ENCODE assay signal across 23 cellular contexts in the genomic region with DNA sequence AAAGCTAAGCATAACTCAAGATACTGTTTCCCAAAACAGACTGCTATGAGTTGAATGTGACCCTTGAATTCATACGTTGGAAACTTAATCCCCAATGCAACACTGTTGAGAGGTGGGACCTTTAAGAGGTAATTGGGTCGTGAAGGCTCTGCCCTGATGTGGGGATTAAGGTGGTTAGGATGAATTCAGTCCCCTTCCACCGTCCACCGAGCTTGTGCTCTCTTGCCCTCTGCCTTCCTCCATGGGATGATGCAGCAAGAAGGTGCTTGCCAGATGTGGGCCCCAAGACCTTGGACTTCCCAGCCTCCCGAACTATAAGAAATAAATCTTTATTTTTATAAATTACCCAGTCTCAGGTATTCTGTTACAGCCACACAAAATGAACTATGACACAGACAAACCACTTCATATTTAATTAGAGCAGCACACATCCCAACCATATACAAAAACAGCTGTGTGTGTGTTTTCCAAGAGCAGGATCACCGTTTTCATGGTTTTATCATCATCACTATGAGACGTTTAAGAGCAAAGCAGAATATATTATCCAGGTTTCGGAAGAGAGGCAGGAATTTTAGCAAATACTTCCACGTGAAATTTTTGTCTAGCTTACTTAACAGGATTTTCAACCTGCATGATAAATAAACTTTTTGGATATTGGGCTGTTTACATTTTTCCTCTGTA.
DNase-seq lines count a peak whose midpoint lies in the region; ATAC-seq, FAIRE-seq and TF ChIP-seq lines count a peak whose summit lies in the region.
"Had no signal": no experiment of that assay in that cellular context is flagged by ENCODE, and none has a peak within 500 bp of the region (broad histone marks: within the 10 kb centered on the region; RNA-seq: fewer than 3 reads in every experiment).

No MANE protein-coding gene starts in this region.

- peaks cover 18% of the 10 kb centered on the region for H3K9me3 Mint-ChIP-seq in mesothelial cell of epicardium
- peaks cover 6 to 10% (median 9%) of the 10 kb centered on the region in 5 donors for H3K9me3 Mint-ChIP-seq in CD8-positive, alpha-beta memory T cell
- H3K9me3 Mint-ChIP-seq in CD4-positive, alpha-beta memory T cell, result peaks cover 0 to 15% (median 9%) of the 10 kb centered on the region in 8 donors
- H3K9me3 Mint-ChIP-seq: CD4-positive, alpha-beta T cell had no signal

- dilution Hi-C loops in endothelial cell of umbilical vein (cut with MboI; ENCODE audit: extremely low pct_ligation_motif_present, low sequenced_read_pairs), result no loop called here

- H2AFZ ChIP-seq in K562 (ENCODE audit: low read depth, low read length) (no peak overlapping the region), endothelial cell of umbilical vein (ENCODE audit: low read depth, low read length) (no peak overlapping the region)

- no peak for TF ChIP-seq EP300 in K562 (IDR thresholded peaks at IDR 0.05; ENCODE audit: low read length)

- H3K4me3 Mint-ChIP-seq in mesothelial cell of epicardium, result no peak overlapping the region
- no peak overlapping the region for H3K4me3 Mint-ChIP-seq in CD8-positive, alpha-beta memory T cell
- no peak overlapping the region for H3K4me3 Mint-ChIP-seq in CD4-positive, alpha-beta memory T cell
- H3K4me3 Mint-ChIP-seq: CD4-positive, alpha-beta T cell; H9 had no signal

- CTCF ChIA-PET in K562 (lab: Yijun Ruan, JAX; ENCODE audit: low intra/inter-chr PET ratio), result no interaction called here
- CTCF ChIA-PET in endothelial cell of umbilical vein (lab: Charles Lee), result interaction anchor here (0.9 to 1.7 kb wide), 7 partner anchors 9 to 206 kb away, joined by 3 to 12 read pairs (median 3); no protein-coding TSS in a partner anchor
- CTCF ChIA-PET in CD8-positive, alpha-beta memory T cell (lab: Charles Lee), result interaction anchor here (1.1 to 1.7 kb wide), 2 partner anchors 10 to 51 kb away, joined by 3 to 6 read pairs; no protein-coding TSS in a partner anchor
- CTCF ChIA-PET in CD4-positive, alpha-beta memory T cell (lab: Charles Lee; ENCODE audit: partially characterized antibody), result interaction anchor here (1.0 to 1.7 kb wide), 7 partner anchors 9 to 194 kb away, joined by 3 to 8 read pairs (median 4); no protein-coding TSS in a partner anchor

- no peak overlapping the region for H3K9ac ChIP-seq in BLaER1 treated with 17β-estradiol and CSF1 and Interleukin-3, amounts not matched to agents 10 nM and 100 nM
- no peak overlapping the region for H3K9ac ChIP-seq in K562 (ENCODE audit: insufficient read depth in 1 of 2, low read depth in 2 of 2, low read length in 2 of 2)
- no peak overlapping the region for H3K9ac ChIP-seq in endothelial cell of umbilical vein (replicated peaks; ENCODE audit: extremely low read depth, insufficient read depth, low read length)
- H3K9ac ChIP-seq: KMS-11 had no signal

- no peaks in the 10 kb centered on the region for H3K36me3 ChIP-seq in BLaER1 treated with 17β-estradiol and CSF1 and Interleukin-3, amounts not matched to agents 10 nM and 100 nM
- no peaks in the 10 kb centered on the region for H3K36me3 ChIP-seq in K562 (ENCODE audit: control insufficient read depth, insufficient read depth, low read length)
- H3K36me3 ChIP-seq in endothelial cell of umbilical vein (ENCODE audit: control insufficient read depth in 2 of 2, extremely low read depth in 1 of 2, insufficient read depth in 2 of 2, low read length in 2 of 2), result no peaks in the 10 kb centered on the region
- no peaks in the 10 kb centered on the region for H3K36me3 ChIP-seq in CD8-positive, alpha-beta memory T cell (ENCODE audit: insufficient read depth, low read length)
- H3K36me3 ChIP-seq in CD4-positive, alpha-beta memory T cell (ENCODE audit: insufficient read depth, low read length), result no peaks in the 10 kb centered on the region
- H3K36me3 ChIP-seq: BE2C had no signal

- TF ChIP-seq POLR2A in K562 (conservative IDR thresholded peaks at IDR 0.05) (no peak), endothelial cell of umbilical vein (IDR thresholded peaks at IDR 0.05; ENCODE audit: low read depth, low read length) (no peak), H54 (IDR thresholded peaks at IDR 0.05; ENCODE audit: low read depth, low read length) (no peak)

- H3K27me3 Mint-ChIP-seq in mesothelial cell of epicardium (ENCODE audit: low read depth), result no peaks in the 10 kb centered on the region
- no peaks in the 10 kb centered on the region for H3K27me3 Mint-ChIP-seq in CD8-positive, alpha-beta memory T cell
- H3K27me3 Mint-ChIP-seq in CD4-positive, alpha-beta memory T cell, result no peaks in the 10 kb centered on the region
- H3K27me3 Mint-ChIP-seq: CD4-positive, alpha-beta T cell had no signal

- peak overlapping the region in 7 of 11 experiments; percentile 1 to 63 (median 41); a peak in 8 of 22 replicates for H3K4me2 ChIP-seq in BLaER1 treated with 17β-estradiol and CSF1 and Interleukin-3, amounts not matched to agents 10 nM and 100 nM
- no peak overlapping the region for H3K4me2 ChIP-seq in K562 (ENCODE audit: insufficient read depth, low read length)
- peak overlapping the region; percentile 12 for H3K4me2 ChIP-seq in endothelial cell of umbilical vein (ENCODE audit: insufficient read depth, low read length)
- H3K4me2 ChIP-seq: KMS-11 had no signal

- in situ Hi-C loops in K562 (cut with MboI), result no loop called here

- WGBS in K562 (ENCODE audit: insufficient coverage, low coverage, missing lambda C conversion rate), result 15% methylated on average over 8 of the region's 9 CpGs

- no peak overlapping the region for H3K27ac ChIP-seq in BLaER1 treated with 17β-estradiol and CSF1 and Interleukin-3, amounts not matched to agents 10 nM and 100 nM
- H3K27ac ChIP-seq in K562 (ENCODE audit: extremely low read depth, low read depth, low read length), result no peak overlapping the region
- no peak overlapping the region for H3K27ac ChIP-seq in endothelial cell of umbilical vein (ENCODE audit: insufficient read depth, low read depth, low read length)
- H3K27ac ChIP-seq in CD8-positive, alpha-beta memory T cell (ENCODE audit: low read depth, low read length), result no peak overlapping the region
- H3K27ac ChIP-seq in CD4-positive, alpha-beta memory T cell (ENCODE audit: low read depth, low read length), result no peak overlapping the region
- H3K27ac ChIP-seq: C4-2B, KMS-11 had no signal

- BruUV-seq in K562 (replicated peaks; lab: Mats Ljungman, UMichigan), result no TSS peak
- BruUV-seq in endothelial cell of umbilical vein (replicated peaks; lab: Mats Ljungman, UMichigan), result no TSS peak

- POLR2A ChIA-PET in K562 (lab: Yijun Ruan, JAX), result interaction anchor here (1.4 kb wide), 1 partner anchor 39 kb away, joined by 3 read pairs; no protein-coding TSS in a partner anchor
- POLR2A ChIA-PET in endothelial cell of umbilical vein (lab: Charles Lee), result interaction anchor here (0.6 kb wide), 1 partner anchor 69 kb away, joined by 3 read pairs; no protein-coding TSS in a partner anchor
- POLR2A ChIA-PET in CD8-positive, alpha-beta memory T cell (lab: Charles Lee), result no interaction called here
- POLR2A ChIA-PET in CD4-positive, alpha-beta memory T cell (lab: Charles Lee; ENCODE audit: partially characterized antibody), result interaction anchor here (2.1 to 2.4 kb wide), 2 partner anchors 9 to 11 kb away, joined by 9 read pairs; no protein-coding TSS in a partner anchor

- no peaks in the 10 kb centered on the region for H3K27me3 ChIP-seq in BLaER1 treated with 17β-estradiol and CSF1 and Interleukin-3, amounts not matched to agents 10 nM and 100 nM
- H3K27me3 ChIP-seq in K562 (ENCODE audit: control insufficient read depth in 2 of 2, insufficient read depth in 2 of 2, low read length in 2 of 2) (no peaks in the 10 kb centered on the region), endothelial cell of umbilical vein (ENCODE audit: control insufficient read depth in 2 of 2, insufficient read depth in 2 of 2, low read length in 2 of 2) (no peaks in the 10 kb centered on the region)
- H3K27me3 ChIP-seq in CD8-positive, alpha-beta memory T cell (ENCODE audit: insufficient read depth, low read length, poor library complexity, severe bottlenecking), result no peaks in the 10 kb centered on the region
- no peaks in the 10 kb centered on the region for H3K27me3 ChIP-seq in CD4-positive, alpha-beta memory T cell (ENCODE audit: insufficient read depth, low read length)
- H3K27me3 ChIP-seq: BE2C had no signal

- no peak; the same call in 2 of the 3 replicates for ATAC-seq in K562
- no peak for ATAC-seq in GM21515 (IDR thresholded peaks at IDR 0.05; ENCODE audit: unreplicated experiment)
- ATAC-seq: HepG2 had no signal

- H3K27ac Mint-ChIP-seq in mesothelial cell of epicardium, result peak overlapping the region; percentile 8
- no peak overlapping the region for H3K27ac Mint-ChIP-seq in CD8-positive, alpha-beta memory T cell
- no peak overlapping the region for H3K27ac Mint-ChIP-seq in CD4-positive, alpha-beta memory T cell
- H3K27ac Mint-ChIP-seq: CD4-positive, alpha-beta T cell; H9 had no signal

- H3K36me3 Mint-ChIP-seq in mesothelial cell of epicardium, result peaks cover 5% of the 10 kb centered on the region
- H3K36me3 Mint-ChIP-seq in CD8-positive, alpha-beta memory T cell, result peaks cover 0 to 13% (median 3%) of the 10 kb centered on the region in 3 donors
- peaks cover 1 to 6% of the 10 kb centered on the region in 2 donors for H3K36me3 Mint-ChIP-seq in CD4-positive, alpha-beta memory T cell

- H3K4me1 Mint-ChIP-seq in mesothelial cell of epicardium, result peaks cover 12% of the 10 kb centered on the region
- H3K4me1 Mint-ChIP-seq in CD8-positive, alpha-beta memory T cell, result no peaks in the 10 kb centered on the region
- peaks cover 0 to 10% (median 2%) of the 10 kb centered on the region in 4 donors for H3K4me1 Mint-ChIP-seq in CD4-positive, alpha-beta memory T cell

- H3K79me2 ChIP-seq in K562 (ENCODE audit: control insufficient read depth, insufficient read depth, low read length) (no peaks in the 10 kb centered on the region), endothelial cell of umbilical vein (ENCODE audit: control insufficient read depth, insufficient read depth, low read length) (no peaks in the 10 kb centered on the region)

- no peak overlapping the region for H3K4me3 ChIP-seq in BLaER1 treated with 17β-estradiol and CSF1 and Interleukin-3, amounts not matched to agents 10 nM and 100 nM
- H3K4me3 ChIP-seq in K562 (no peak overlapping the region), endothelial cell of umbilical vein (replicated peaks in 1 of 3; ENCODE audit: insufficient read depth in 1 of 3, low read depth in 1 of 3, low read length in 3 of 3) (no peak overlapping the region)
- no peak overlapping the region for H3K4me3 ChIP-seq in CD8-positive, alpha-beta memory T cell (ENCODE audit: low read length)
- H3K4me3 ChIP-seq in CD4-positive, alpha-beta memory T cell (ENCODE audit: low read length in 2 of 2), result no peak overlapping the region

- H4K20me1 ChIP-seq in BLaER1 treated with 17β-estradiol and CSF1 and Interleukin-3, amounts not matched to agents 10 nM and 100 nM, result no peaks in the 10 kb centered on the region
- H4K20me1 ChIP-seq in K562 (replicated peaks; ENCODE audit: control insufficient read depth, insufficient read depth, low read length), result no peaks in the 10 kb centered on the region
- H4K20me1 ChIP-seq in endothelial cell of umbilical vein (replicated peaks; ENCODE audit: control insufficient read depth, extremely low read depth, insufficient read depth, low read length), result no peaks in the 10 kb centered on the region

- TF ChIP-seq CTCF in K562 (IDR thresholded peaks at IDR 0.05 in 2 of 3, conservative IDR thresholded peaks at IDR 0.05 in 1 of 3; ENCODE audit: insufficient read depth in 2 of 3, low read depth in 1 of 3, low read length in 3 of 3) (no peak), endothelial cell of umbilical vein (IDR thresholded peaks at IDR 0.05; ENCODE audit: extremely low read depth in 1 of 2, insufficient read depth in 1 of 2, low read depth in 1 of 2, low read length in 2 of 2) (no peak), mesothelial cell of epicardium (IDR thresholded peaks at IDR 0.05; ENCODE audit: unreplicated experiment) (no peak)

- intact Hi-C loops in K562 (cut with micrococcal nuclease), result no loop called here
- intact Hi-C loops in endothelial cell of umbilical vein (cut with micrococcal nuclease), result no loop called here
- intact Hi-C loops in CD4-positive, alpha-beta memory T cell (cut with micrococcal nuclease), result no loop called here

- FAIRE-seq in K562 (lab: Jason Lieb, UNC) (peak; percentile 29), endothelial cell of umbilical vein (lab: Jason Lieb, UNC) (no peak), H54 (lab: Jason Lieb, UNC) (no peak)
- FAIRE-seq: GM12891, GM19239, HepG2 had no signal

- peaks cover 0 to 40% (median 9%) of the 10 kb centered on the region in 10 experiments; a peak in 14 of 20 replicates for H3K4me1 ChIP-seq in BLaER1 treated with 17β-estradiol and CSF1 and Interleukin-3, amounts not matched to agents 10 nM and 100 nM
- H3K4me1 ChIP-seq in K562 (replicated peaks in 1 of 2; ENCODE audit: control insufficient read depth in 2 of 2, insufficient read depth in 2 of 2, low read length in 2 of 2) (peaks cover 0 to 16% of the 10 kb centered on the region in 2 experiments; a peak in 3 of 5 replicates), endothelial cell of umbilical vein (ENCODE audit: control insufficient read depth, extremely low read depth, insufficient read depth, low read length) (peaks cover 8% of the 10 kb centered on the region)
- no peaks in the 10 kb centered on the region for H3K4me1 ChIP-seq in CD8-positive, alpha-beta memory T cell (ENCODE audit: insufficient read depth, low read length)
- H3K4me1 ChIP-seq in CD4-positive, alpha-beta memory T cell (ENCODE audit: insufficient read depth, low read length), result no peaks in the 10 kb centered on the region
- H3K4me1 ChIP-seq: BE2C had no signal

- H3K9me1 ChIP-seq in K562 (ENCODE audit: control insufficient read depth, insufficient read depth, low read length), result no peaks in the 10 kb centered on the region
- H3K9me1 ChIP-seq in endothelial cell of umbilical vein (replicated peaks; ENCODE audit: control insufficient read depth, extremely low read depth, insufficient read depth, low read length), result no peaks in the 10 kb centered on the region

- DNase-seq in K562 (ENCODE audit: extremely low read depth in 1 of 4, low spot score in 3 of 4), result no peak
- no peak for DNase-seq in endothelial cell of umbilical vein (ENCODE audit: low read depth, low spot score)
- no peak for DNase-seq in mesothelial cell of epicardium (ENCODE audit: low spot score in 2 of 2, unreplicated experiment in 2 of 2)
- no peak for DNase-seq in CD8-positive, alpha-beta memory T cell
- no peak for DNase-seq in H54 (ENCODE audit: insufficient read length, low spot score)
- no peak for DNase-seq in CD4-positive, alpha-beta memory T cell
- DNase-seq: ACHN; BE2C; CD4-positive, alpha-beta T cell; COR-L47; DMS 273 treated with DMSO at 0.1 percent for 48 hours; DMS53; DND-41; EL; GOT3; H9 had no signal

- TF ChIP-seq RAD21 in K562 (CRISPR knock-in tag; conservative IDR thresholded peaks at IDR 0.05 in 1 of 2, IDR thresholded peaks at IDR 0.05 in 1 of 2), result no peak

- peaks cover 11 to 20% (median 13%) of the 10 kb centered on the region in 11 experiments; a peak in 17 of 22 replicates for H3K9me3 ChIP-seq in BLaER1 treated with 17β-estradiol and CSF1 and Interleukin-3, amounts not matched to agents 10 nM and 100 nM (replicated peaks in 1 of 11)
- H3K9me3 ChIP-seq in K562 (replicated peaks; ENCODE audit: control insufficient read depth, insufficient read depth, low read depth, low read length), result no peaks in the 10 kb centered on the region; the same call in 1 of the 2 replicates
- no peaks in the 10 kb centered on the region for H3K9me3 ChIP-seq in endothelial cell of umbilical vein (replicated peaks; ENCODE audit: control insufficient read depth, insufficient read depth, low read length)
- H3K9me3 ChIP-seq in CD8-positive, alpha-beta memory T cell (ENCODE audit: low read length), result no peaks in the 10 kb centered on the region
- H3K9me3 ChIP-seq in CD4-positive, alpha-beta memory T cell (ENCODE audit: control insufficient read depth in 1 of 2, low read length in 2 of 2), result no peaks in the 10 kb centered on the region
